1 cellular context compared by ENCODE assay signal in the genomic region with DNA sequence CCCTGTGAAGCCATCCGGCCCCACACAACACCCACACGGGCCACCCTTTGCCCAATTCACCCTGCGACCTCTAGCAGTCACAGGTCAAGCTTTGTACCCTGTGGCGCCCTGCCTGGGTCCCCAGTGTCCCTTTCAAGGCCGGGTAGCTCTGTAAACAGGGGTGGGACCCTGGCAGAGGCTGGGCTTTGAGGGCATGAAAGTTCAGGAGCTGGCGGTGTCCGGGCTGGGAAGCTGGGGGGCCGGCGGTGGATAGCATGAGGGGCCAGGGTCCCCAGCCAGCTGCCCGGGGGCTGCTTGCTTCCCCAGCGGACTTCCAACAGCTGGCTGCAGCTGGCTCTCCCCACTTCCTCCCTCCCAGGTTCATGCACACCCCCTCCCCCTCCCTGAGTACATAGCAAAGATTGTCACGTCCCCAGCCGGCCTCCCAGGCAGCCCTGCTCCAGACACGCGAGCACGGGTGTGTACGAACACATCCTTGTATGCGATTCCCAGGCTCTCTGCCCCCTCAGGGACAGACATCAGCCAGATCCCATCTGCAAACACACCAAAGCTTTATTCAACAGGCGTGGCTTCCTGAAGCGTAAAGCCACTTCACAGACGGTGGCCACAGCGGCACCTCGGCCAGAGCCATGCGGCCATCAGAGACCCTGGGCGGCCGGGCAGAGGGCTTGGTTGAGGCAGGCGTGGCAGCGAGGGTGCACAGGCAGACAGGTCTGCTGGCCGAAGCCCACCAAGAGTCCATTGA.
TF ChIP-seq lines count a peak whose summit lies in the region.

No MANE protein-coding gene starts in this region.

TF ChIP-seq in A549, 52 proteins besides CTCF, POLR2A, EP300 and RAD21 (continued from another document):
- TF ChIP-seq ELK1 (IDR thresholded peaks at IDR 0.05; ENCODE audit: low read depth, low read length) (no peak), FOSL2 (IDR thresholded peaks at IDR 0.05) (no peak), FOSL2 (CRISPR knock-in tag; IDR thresholded peaks at IDR 0.05) (no peak), CHD4 (IDR thresholded peaks at IDR 0.05; ENCODE audit: borderline replicate concordance) (no peak), HES2 (IDR thresholded peaks at IDR 0.05) (no peak), E2F6 (IDR thresholded peaks at IDR 0.05; ENCODE audit: borderline replicate concordance, low read depth) (no peak), NFE2L2 (conservative IDR thresholded peaks at IDR 0.05; ENCODE audit: low read length) (no peak), HOXB5 (CRISPR knock-in tag; IDR thresholded peaks at IDR 0.05) (no peak), KDM5A (IDR thresholded peaks at IDR 0.05) (no peak), POLR2AphosphoS2 (conservative IDR thresholded peaks at IDR 0.05; ENCODE audit: low read length) (no peak), PHF8 (IDR thresholded peaks at IDR 0.05; ENCODE audit: borderline replicate concordance, low read depth) (no peak), ZNF302 (CRISPR knock-in tag; IDR thresholded peaks at IDR 0.05) (peak; percentile 62; the same call in 1 of the 2 replicates), CHD2 (IDR thresholded peaks at IDR 0.05; ENCODE audit: low read length, partially characterized antibody) (no peak), BHLHE40 (IDR thresholded peaks at IDR 0.05; ENCODE audit: low read depth, low read length) (no peak), HEYL (CRISPR knock-in tag; IDR thresholded peaks at IDR 0.05) (peak; percentile 65), RFX5 (IDR thresholded peaks at IDR 0.05) (no peak), JUN (IDR thresholded peaks at IDR 0.05) (peak; percentile 25 to 45; a peak in 1 of 5 replicates), CEBPB (IDR thresholded peaks at IDR 0.05) (no peak), GATA3 (IDR thresholded peaks at IDR 0.05; ENCODE audit: borderline replicate concordance) (peak; percentile 68; the same call in 1 of the 2 replicates), RARB (CRISPR knock-in tag; IDR thresholded peaks at IDR 0.05) (no peak), ZSCAN20 (CRISPR knock-in tag; IDR thresholded peaks at IDR 0.05) (peak; percentile 80), HOXB13 (CRISPR knock-in tag; IDR thresholded peaks at IDR 0.05; ENCODE audit: low read depth) (no peak; the same call in 1 of the 2 replicates), ESRRA (IDR thresholded peaks at IDR 0.05; ENCODE audit: borderline replicate concordance, low read length) (no peak), ZFP36 (IDR thresholded peaks at IDR 0.05; ENCODE audit: borderline replicate concordance, partially characterized antibody) (no peak), JUNB (IDR thresholded peaks at IDR 0.05) (no peak), RCOR1 (IDR thresholded peaks at IDR 0.05; ENCODE audit: low read depth, low read length) (no peak), MYC (IDR thresholded peaks at IDR 0.05; ENCODE audit: borderline replicate concordance, low read length) (peak; percentile 22; the same call in 1 of the 2 replicates), NR3C1 (IDR thresholded peaks at IDR 0.05) (no peak), FOXS1 (CRISPR knock-in tag; IDR thresholded peaks at IDR 0.05) (peak; percentile 59; the same call in 1 of the 2 replicates), CBX8 (IDR thresholded peaks at IDR 0.05) (no peak), EHF (CRISPR knock-in tag; IDR thresholded peaks at IDR 0.05) (peak; percentile 81; the same call in 1 of the 2 replicates), EHMT2 (IDR thresholded peaks at IDR 0.05; ENCODE audit: low read depth) (no peak), HDAC2 (IDR thresholded peaks at IDR 0.05) (no peak), MAFK (IDR thresholded peaks at IDR 0.05; ENCODE audit: partially characterized antibody) (no peak), REST (IDR thresholded peaks at IDR 0.05) (no peak), TP53 (CRISPR knock-in tag; IDR thresholded peaks at IDR 0.05) (no peak), ZC3H11A (IDR thresholded peaks at IDR 0.05) (no peak), SMC3 (IDR thresholded peaks at IDR 0.05) (no peak), PBX3 (IDR thresholded peaks at IDR 0.05) (0 out of 2 replicates have a peak, but pooled peaks have one; percentile 16)
- TF ChIP-seq, protein P1, sequence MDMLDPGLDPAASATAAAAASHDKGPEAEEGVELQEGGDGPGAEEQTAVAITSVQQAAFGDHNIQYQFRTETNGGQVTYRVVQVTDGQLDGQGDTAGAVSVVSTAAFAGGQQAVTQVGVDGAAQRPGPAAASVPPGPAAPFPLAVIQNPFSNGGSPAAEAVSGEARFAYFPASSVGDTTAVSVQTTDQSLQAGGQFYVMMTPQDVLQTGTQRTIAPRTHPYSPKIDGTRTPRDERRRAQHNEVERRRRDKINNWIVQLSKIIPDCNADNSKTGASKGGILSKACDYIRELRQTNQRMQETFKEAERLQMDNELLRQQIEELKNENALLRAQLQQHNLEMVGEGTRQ (IDR thresholded peaks at IDR 0.05) = no peak
- TF ChIP-seq, protein P2, sequence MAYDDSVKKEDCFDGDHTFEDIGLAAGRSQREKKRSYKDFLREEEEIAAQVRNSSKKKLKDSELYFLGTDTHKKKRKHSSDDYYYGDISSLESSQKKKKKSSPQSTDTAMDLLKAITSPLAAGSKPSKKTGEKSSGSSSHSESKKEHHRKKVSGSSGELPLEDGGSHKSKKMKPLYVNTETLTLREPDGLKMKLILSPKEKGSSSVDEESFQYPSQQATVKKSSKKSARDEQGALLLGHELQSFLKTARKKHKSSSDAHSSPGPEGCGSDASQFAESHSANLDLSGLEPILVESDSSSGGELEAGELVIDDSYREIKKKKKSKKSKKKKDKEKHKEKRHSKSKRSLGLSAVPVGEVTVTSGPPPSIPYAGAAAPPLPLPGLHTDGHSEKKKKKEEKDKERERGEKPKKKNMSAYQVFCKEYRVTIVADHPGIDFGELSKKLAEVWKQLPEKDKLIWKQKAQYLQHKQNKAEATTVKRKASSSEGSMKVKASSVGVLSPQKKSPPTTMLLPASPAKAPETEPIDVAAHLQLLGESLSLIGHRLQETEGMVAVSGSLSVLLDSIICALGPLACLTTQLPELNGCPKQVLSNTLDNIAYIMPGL (CRISPR knock-in tag; IDR thresholded peaks at IDR 0.05; ENCODE audit: borderline replicate concordance) = no peak
- TF ChIP-seq, protein P3, sequence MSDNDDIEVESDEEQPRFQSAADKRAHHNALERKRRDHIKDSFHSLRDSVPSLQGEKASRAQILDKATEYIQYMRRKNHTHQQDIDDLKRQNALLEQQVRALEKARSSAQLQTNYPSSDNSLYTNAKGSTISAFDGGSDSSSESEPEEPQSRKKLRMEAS (IDR thresholded peaks at IDR 0.05) = peak; percentile 72
